30 cellular contexts compared by ENCODE assay signal in genomic region chr12:110861729-110862128, GRCh38. TPM values are rescaled to one million over a fixed set of nuclear protein-coding genes. Genes with fewer than 3 reads are reported as not detected.
DNase-seq lines count a peak whose midpoint lies in the region; ATAC-seq, FAIRE-seq and TF ChIP-seq lines count a peak whose summit lies in the region.
"Had no signal": no experiment of that assay in that cellular context is flagged by ENCODE, and none has a peak within 500 bp of the region (broad histone marks: within the 10 kb centered on the region; RNA-seq: fewer than 3 reads in every experiment).

No MANE protein-coding gene starts in this region.

- no TSS peak for BruUV-seq in K562 (replicated peaks; lab: Mats Ljungman, UMichigan)

- FAIRE-seq in K562 (lab: Jason Lieb, UNC): no peak
- FAIRE-seq: GM12892, TTC549 had no signal

- no peaks in the 10 kb centered on the region for H3K9me2 ChIP-seq in Loucy (replicated peaks; ENCODE audit: low read depth, low read length)

- POLR2A ChIA-PET in K562 (lab: Yijun Ruan, JAX): no interaction called here
- POLR2A ChIA-PET in CD4-positive, alpha-beta memory T cell (lab: Charles Lee; ENCODE audit: partially characterized antibody): no interaction called here

- no peak overlapping the region for H3K27ac ChIP-seq in K562 (ENCODE audit: extremely low read depth, low read depth, low read length)
- H3K27ac ChIP-seq in CD4-positive, alpha-beta memory T cell (ENCODE audit: low read depth, low read length): no peak overlapping the region
- H3K27ac ChIP-seq: ascending aorta, heart left ventricle, psoas muscle, skin epidermis, vagina had no signal

- TF ChIP-seq RAD21 in K562 (CRISPR knock-in tag; conservative IDR thresholded peaks at IDR 0.05 in 1 of 2, IDR thresholded peaks at IDR 0.05 in 1 of 2): no peak

- TF ChIP-seq CTCF in GM06990 (IDR thresholded peaks at IDR 0.05; ENCODE audit: insufficient read depth, low read length, poor library complexity, severe bottlenecking): peak; percentile 15
- peak; percentile 25 for TF ChIP-seq CTCF in Loucy (conservative IDR thresholded peaks at IDR 0.05; ENCODE audit: low read length)
- TF ChIP-seq CTCF in K562 (IDR thresholded peaks at IDR 0.05 in 2 of 3, conservative IDR thresholded peaks at IDR 0.05 in 1 of 3; ENCODE audit: insufficient read depth in 2 of 3, low read depth in 1 of 3, low read length in 3 of 3): peak; percentile 17 to 25 (median 25); a peak in 2 of 6 replicates
- TF ChIP-seq CTCF in neural crest cell (conservative IDR thresholded peaks at IDR 0.05): no peak

- no peaks in the 10 kb centered on the region for H3F3A ChIP-seq in Loucy (ENCODE audit: low read depth)

- no peak overlapping the region for H2AFZ ChIP-seq in Loucy (ENCODE audit: low read length)
- no peak overlapping the region for H2AFZ ChIP-seq in K562 (ENCODE audit: low read depth, low read length)

- H3K9ac ChIP-seq in Loucy (ENCODE audit: low read depth, low read length, poor library complexity, severe bottlenecking) (no peak overlapping the region), K562 (ENCODE audit: insufficient read depth in 1 of 2, low read depth in 2 of 2, low read length in 2 of 2) (no peak overlapping the region)

- ATAC-seq in K562 (0 out of 3 replicates have a peak, but pooled peaks have one; percentile 56), GM18858 (IDR thresholded peaks at IDR 0.05; ENCODE audit: unreplicated experiment) (no peak)
- ATAC-seq: activated CD8-positive, alpha-beta memory T cell treated with anti-CD3 and anti-CD28 coated beads, Interleukin-2, amount 10 ng/mL, durations not matched to agents 7 days and 5 days; psoas muscle; stimulated activated effector memory CD8-positive, alpha-beta T cell treated with anti-CD3 and anti-CD28 coated beads, Interleukin-12 subunit alpha, Interleukin-12 subunit beta, amount 100 ng/mL, for 72 hours had no signal

- TF ChIP-seq POLR2A in K562 (conservative IDR thresholded peaks at IDR 0.05): no peak

- in situ Hi-C loops in K562 (cut with MboI): no loop called here

- H3K79me2 ChIP-seq in Loucy (ENCODE audit: insufficient read depth, low read length) (no peaks in the 10 kb centered on the region), K562 (ENCODE audit: control insufficient read depth, insufficient read depth, low read length) (no peaks in the 10 kb centered on the region)

- H3K9me3 ChIP-seq in Loucy (ENCODE audit: insufficient read depth, low read depth, low read length) (no peaks in the 10 kb centered on the region), K562 (replicated peaks; ENCODE audit: control insufficient read depth, insufficient read depth, low read depth, low read length) (no peaks in the 10 kb centered on the region)
- H3K9me3 ChIP-seq in CD4-positive, alpha-beta memory T cell (ENCODE audit: control insufficient read depth in 1 of 2, low read length in 2 of 2): no peaks in the 10 kb centered on the region
- H3K9me3 ChIP-seq: ascending aorta, heart left ventricle, psoas muscle, vagina had no signal

- no peaks in the 10 kb centered on the region for H3K9me3 Mint-ChIP-seq in neural crest cell
- H3K9me3 Mint-ChIP-seq in CD4-positive, alpha-beta memory T cell: no peaks in the 10 kb centered on the region
- H3K9me3 Mint-ChIP-seq: central memory CD8-positive, alpha-beta T cell; stimulated activated effector memory CD8-positive, alpha-beta T cell treated with anti-CD3 and anti-CD28 coated beads, Interleukin-12 subunit alpha, Interleukin-12 subunit beta, amount 100 ng/mL, for 72 hours had no signal

- H3K4me2 ChIP-seq in Loucy (ENCODE audit: low read depth, low read length, poor library complexity, severe bottlenecking): no peak overlapping the region
- H3K4me2 ChIP-seq in K562 (ENCODE audit: insufficient read depth, low read length): no peak overlapping the region

- H3K27ac Mint-ChIP-seq in neural crest cell (ENCODE audit: unreplicated experiment): peak overlapping the region; percentile 14
- H3K27ac Mint-ChIP-seq in CD4-positive, alpha-beta memory T cell: peak overlapping the region in 1 of 7 donors; percentile 64
- H3K27ac Mint-ChIP-seq: activated CD8-positive, alpha-beta memory T cell treated with anti-CD3 and anti-CD28 coated beads, Interleukin-2, amount 10 ng/mL, durations not matched to agents 7 days and 5 days; activated naive CD8-positive, alpha-beta T cell had no signal

- intact Hi-C loops in K562 (cut with micrococcal nuclease): no loop called here
- intact Hi-C loops in CD4-positive, alpha-beta memory T cell (cut with micrococcal nuclease): no loop called here

- 2% methylated on average over 4 of the region's 7 CpGs for WGBS in K562 (ENCODE audit: insufficient coverage, low coverage, missing lambda C conversion rate)

- TF ChIP-seq EP300 in K562 (IDR thresholded peaks at IDR 0.05; ENCODE audit: low read length): no peak

- H3K4me1 Mint-ChIP-seq in neural crest cell: peaks cover 17% of the 10 kb centered on the region
- H3K4me1 Mint-ChIP-seq in CD4-positive, alpha-beta memory T cell: peaks cover 3 to 6% (median 5%) of the 10 kb centered on the region in 4 donors
- H3K4me1 Mint-ChIP-seq: central memory CD8-positive, alpha-beta T cell had no signal

- H3K27me3 Mint-ChIP-seq in neural crest cell (ENCODE audit: low read depth): no peaks in the 10 kb centered on the region
- no peaks in the 10 kb centered on the region for H3K27me3 Mint-ChIP-seq in CD4-positive, alpha-beta memory T cell
- H3K27me3 Mint-ChIP-seq: activated CD8-positive, alpha-beta memory T cell treated with anti-CD3 and anti-CD28 coated beads, Interleukin-2, amount 10 ng/mL, durations not matched to agents 7 days and 5 days; activated naive CD8-positive, alpha-beta T cell; central memory CD8-positive, alpha-beta T cell had no signal

- CTCF ChIA-PET in K562 (lab: Yijun Ruan, JAX; ENCODE audit: low intra/inter-chr PET ratio): no interaction called here
- CTCF ChIA-PET in CD4-positive, alpha-beta memory T cell (lab: Charles Lee; ENCODE audit: partially characterized antibody): interaction anchor here (0.9 kb wide), 1 partner anchor 32 kb away, joined by 6 read pairs; no protein-coding TSS in a partner anchor

- DNase-seq in GM06990 (ENCODE audit: extremely low read depth, insufficient read length) (no peak), K562 (ENCODE audit: extremely low read depth in 1 of 4, low spot score in 3 of 4) (peak in 1 of 4 experiments; percentile 12), neural crest cell (ENCODE audit: low read depth, low spot score) (no peak), NCI-H2171 (lab: John Stamatoyannopoulos, UW) (no peak)
- no peak for DNase-seq in CD4-positive, alpha-beta memory T cell
- DNase-seq: activated CD4-positive, alpha-beta T cell treated with anti-CD3 and anti-CD28 coated beads for 48 hours; activated CD8-positive, alpha-beta memory T cell treated with anti-CD3 and anti-CD28 coated beads, Interleukin-2, amount 10 ng/mL, durations not matched to agents 7 days and 5 days; DMS53; heart left ventricle; NCI-H1694 treated with DMSO at 0.1 percent for 48 hours; OCI-M1; psoas muscle; SHP77; stimulated activated CD4-positive, alpha-beta T cell treated with anti-CD3 and anti-CD28 coated beads, Interleukin-1b, Interleukin-23, amount 100 ng/mL, for 48 hours; SW 1271 had no signal

- no peaks in the 10 kb centered on the region for H3K9me1 ChIP-seq in K562 (ENCODE audit: control insufficient read depth, insufficient read depth, low read length)

- H3K4me1 ChIP-seq in Loucy (ENCODE audit: insufficient read depth, low read length, poor library complexity, severe bottlenecking) (peaks cover 8% of the 10 kb centered on the region), K562 (replicated peaks in 1 of 2; ENCODE audit: control insufficient read depth in 2 of 2, insufficient read depth in 2 of 2, low read length in 2 of 2) (no peaks in the 10 kb centered on the region)
- H3K4me1 ChIP-seq in CD4-positive, alpha-beta memory T cell (ENCODE audit: insufficient read depth, low read length): no peaks in the 10 kb centered on the region
- H3K4me1 ChIP-seq: ascending aorta, psoas muscle, vagina had no signal

- no peaks in the 10 kb centered on the region for H3K36me3 Mint-ChIP-seq in neural crest cell (ENCODE audit: low read depth)
- no peaks in the 10 kb centered on the region for H3K36me3 Mint-ChIP-seq in CD4-positive, alpha-beta memory T cell
- H3K36me3 Mint-ChIP-seq: activated CD8-positive, alpha-beta memory T cell treated with anti-CD3 and anti-CD28 coated beads, Interleukin-2, amount 10 ng/mL, durations not matched to agents 7 days and 5 days; activated naive CD8-positive, alpha-beta T cell; stimulated activated effector memory CD8-positive, alpha-beta T cell treated with anti-CD3 and anti-CD28 coated beads, Interleukin-12 subunit alpha, Interleukin-12 subunit beta, amount 100 ng/mL, for 72 hours had no signal

- H3K4me3 Mint-ChIP-seq in neural crest cell: no peak overlapping the region
- H3K4me3 Mint-ChIP-seq in CD4-positive, alpha-beta memory T cell: no peak overlapping the region
- H3K4me3 Mint-ChIP-seq: activated CD8-positive, alpha-beta memory T cell treated with anti-CD3 and anti-CD28 coated beads, Interleukin-2, amount 10 ng/mL, durations not matched to agents 7 days and 5 days; activated naive CD8-positive, alpha-beta T cell; central memory CD8-positive, alpha-beta T cell; stimulated activated effector memory CD8-positive, alpha-beta T cell treated with anti-CD3 and anti-CD28 coated beads, Interleukin-12 subunit alpha, Interleukin-12 subunit beta, amount 100 ng/mL, for 72 hours had no signal

- H4K20me1 ChIP-seq in Loucy (ENCODE audit: insufficient read depth, low read length, poor library complexity, severe bottlenecking) (no peaks in the 10 kb centered on the region), K562 (replicated peaks; ENCODE audit: control insufficient read depth, insufficient read depth, low read length) (no peaks in the 10 kb centered on the region)

- no peaks in the 10 kb centered on the region for H3K36me3 ChIP-seq in GM06990 (ENCODE audit: control insufficient read depth, insufficient read depth, low read length)
- no peaks in the 10 kb centered on the region for H3K36me3 ChIP-seq in Loucy (ENCODE audit: insufficient read depth, low read length)
- H3K36me3 ChIP-seq in K562 (ENCODE audit: control insufficient read depth, insufficient read depth, low read length): no peaks in the 10 kb centered on the region
- H3K36me3 ChIP-seq in CD4-positive, alpha-beta memory T cell (ENCODE audit: insufficient read depth, low read length): no peaks in the 10 kb centered on the region
- H3K36me3 ChIP-seq: ascending aorta, heart left ventricle, vagina had no signal

- H3K4me3 ChIP-seq in GM06990 (replicated peaks; ENCODE audit: low read depth, low read length) (no peak overlapping the region), Loucy (ENCODE audit: low read length, poor library complexity, severe bottlenecking) (no peak overlapping the region), K562 (no peak overlapping the region)
- H3K4me3 ChIP-seq in CD4-positive, alpha-beta memory T cell (ENCODE audit: low read length in 2 of 2): no peak overlapping the region
- H3K4me3 ChIP-seq: ascending aorta, heart left ventricle, psoas muscle, skin epidermis, vagina had no signal

- H3K27me3 ChIP-seq in GM06990 (replicated peaks; ENCODE audit: control insufficient read depth, insufficient read depth, low read length) (no peaks in the 10 kb centered on the region; the same call in 1 of the 2 replicates), Loucy (ENCODE audit: insufficient read depth, low read length, poor library complexity, severe bottlenecking) (no peaks in the 10 kb centered on the region), K562 (ENCODE audit: control insufficient read depth in 2 of 2, insufficient read depth in 2 of 2, low read length in 2 of 2) (peaks cover 13 to 35% of the 10 kb centered on the region in 2 experiments)
- H3K27me3 ChIP-seq in CD4-positive, alpha-beta memory T cell (ENCODE audit: insufficient read depth, low read length): no peaks in the 10 kb centered on the region
- H3K27me3 ChIP-seq: ascending aorta, heart left ventricle, vagina had no signal

RNA-seq across cellular contexts. Expression of gene CCDC63, which starts 14.9 kb away (rescaled TPM):
- total RNA-seq in K562 (2011; cell fraction: chromatin; rRNA removed; ENCODE audit: low replicate concordance): not detected in 2 replicates
- not detected in 2 replicates for total RNA-seq in K562 (2011; cell fraction: nucleolus; rRNA removed)
- total RNA-seq in K562 (2011; cell fraction: nucleoplasm; rRNA removed): not detected in 2 replicates
- total RNA-seq in K562 (2014; rRNA removed) (not detected in 2 replicates), K562 (2014; rRNA removed; fragmentation: Illumina TruSeq; extraction: Trizol) (not detected in 2 replicates), K562 (2015; rRNA removed; fragmentation: Illumina TruSeq; extraction: Trizol) (not detected in 2 replicates), K562 (2021) (not detected in 2 replicates), neural crest cell (not detected in 2 replicates)
- polyA plus RNA-seq in K562 (2011; rRNA removed) (not detected in 2 replicates), K562 (2014; fragmentation: Illumina TruSeq; extraction: Trizol) (not detected in 2 replicates), K562 (2014; fragmentation: Nextera tagmentation; extraction: Ambion mirVana) (not detected), K562 (2014; rRNA removed) (not detected in 2 replicates)
- not detected in 2 replicates for polyA plus RNA-seq in K562 (2011; cell fraction: cytosol; rRNA removed)
- polyA plus RNA-seq in K562 (2011; cell fraction: nucleus; rRNA removed): not detected in 2 replicates
- polyA plus RNA-seq in K562 (2012): not detected in 2 replicates
- not detected in 2 replicates for polyA minus RNA-seq in K562 (2011; rRNA and poly(A)+ RNA removed)
- not detected in 2 replicates for polyA minus RNA-seq in K562 (2011; cell fraction: cytosol; rRNA and poly(A)+ RNA removed)
- polyA minus RNA-seq in K562 (2011; cell fraction: nucleus; rRNA and poly(A)+ RNA removed): not detected in 2 replicates
- not detected for total RNA-seq in CD4-positive, alpha-beta memory T cell
- not detected for polyA plus RNA-seq in CD4-positive, alpha-beta memory T cell
- total RNA-seq: activated CD8-positive, alpha-beta memory T cell treated with anti-CD3 and anti-CD28 coated beads, Interleukin-2, amount 10 ng/mL, durations not matched to agents 7 days and 5 days; ascending aorta; epithelial cell of proximal tubule; fibroblast of villous mesenchyme; heart left ventricle; liver; mononuclear cell; psoas muscle; temporal lobe; vagina had no signal
- polyA plus RNA-seq: heart left ventricle, liver, psoas muscle had no signal

RNA-seq across cellular contexts. Expression of gene MYL2, which starts 58.6 kb away (rescaled TPM):
- total RNA-seq in K562 (2011; cell fraction: chromatin; rRNA removed; ENCODE audit: low replicate concordance): not detected in 2 replicates
- total RNA-seq in K562 (2011; cell fraction: nucleolus; rRNA removed): not detected in 2 replicates
- total RNA-seq in K562 (2011; cell fraction: nucleoplasm; rRNA removed): not detected in 2 replicates
- total RNA-seq in K562 (2014; rRNA removed): not detected in 2 replicates
- total RNA-seq in K562 (2014; rRNA removed; fragmentation: Illumina TruSeq; extraction: Trizol): not detected in 2 replicates
- total RNA-seq in K562 (2015; rRNA removed; fragmentation: Illumina TruSeq; extraction: Trizol): not detected in 2 replicates
- total RNA-seq in K562 (2021): not detected in 2 replicates
- not detected in 2 replicates for polyA plus RNA-seq in K562 (2011; rRNA removed)
- not detected in 2 replicates for polyA plus RNA-seq in K562 (2011; cell fraction: cytosol; rRNA removed)
- not detected in 2 replicates for polyA plus RNA-seq in K562 (2011; cell fraction: nucleus; rRNA removed)
- not detected in 2 replicates for polyA plus RNA-seq in K562 (2012)
- polyA plus RNA-seq in K562 (2014; fragmentation: Illumina TruSeq; extraction: Trizol): not detected in 2 replicates
- polyA plus RNA-seq in K562 (2014; fragmentation: Nextera tagmentation; extraction: Ambion mirVana): not detected
- not detected in 2 replicates for polyA plus RNA-seq in K562 (2014; rRNA removed)
- not detected in 2 replicates for polyA minus RNA-seq in K562 (2011; rRNA and poly(A)+ RNA removed)
- polyA minus RNA-seq in K562 (2011; cell fraction: cytosol; rRNA and poly(A)+ RNA removed): not detected in 2 replicates
- polyA minus RNA-seq in K562 (2011; cell fraction: nucleus; rRNA and poly(A)+ RNA removed): not detected in 2 replicates
- not detected in 2 replicates for total RNA-seq in neural crest cell
- total RNA-seq in CD4-positive, alpha-beta memory T cell: not detected
- polyA plus RNA-seq in CD4-positive, alpha-beta memory T cell: not detected
- total RNA-seq: activated CD8-positive, alpha-beta memory T cell treated with anti-CD3 and anti-CD28 coated beads, Interleukin-2, amount 10 ng/mL, durations not matched to agents 7 days and 5 days; ascending aorta; epithelial cell of proximal tubule; fibroblast of villous mesenchyme; liver; mononuclear cell; temporal lobe; vagina had no signal
